ENCODE assay signal across 13 cellular contexts in the genomic region with DNA sequence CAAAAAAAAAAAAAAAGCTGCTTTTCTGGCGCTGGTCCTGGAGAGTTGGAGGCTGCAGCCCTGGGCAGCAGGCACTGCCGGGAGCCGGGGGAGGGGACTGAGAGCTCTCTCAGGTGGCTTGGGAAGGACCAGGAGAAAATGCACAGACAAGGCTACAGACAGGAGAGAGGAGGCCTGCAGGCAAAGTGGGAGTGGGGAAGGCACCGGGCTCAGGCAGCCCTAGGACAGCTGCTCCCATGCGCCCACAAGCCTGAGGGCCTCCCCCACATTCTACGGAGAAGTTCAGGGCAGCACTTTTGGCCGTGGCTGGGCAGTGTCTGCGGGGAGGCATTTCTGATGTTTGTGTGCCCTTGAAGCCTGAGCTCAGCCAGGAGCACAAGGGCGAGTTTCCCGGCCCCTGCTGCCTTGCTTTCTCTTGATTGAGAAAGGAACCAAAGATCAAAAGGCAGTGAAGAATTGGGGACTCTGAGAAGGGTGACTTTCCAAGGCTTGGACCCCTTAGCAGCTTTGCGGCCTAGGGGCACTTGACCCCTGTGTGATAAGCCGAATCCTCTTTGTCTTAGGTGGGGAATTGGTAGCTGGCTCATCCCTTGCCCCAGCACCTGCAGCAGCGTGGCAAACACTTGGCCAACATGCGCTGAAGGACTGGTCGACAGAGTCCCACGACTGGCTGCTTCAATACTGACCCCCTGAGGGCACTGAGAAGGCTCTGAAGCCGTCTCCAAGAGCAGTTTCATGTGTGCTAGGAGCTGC. TPM values are rescaled to one million over a fixed set of nuclear protein-coding genes. Genes with fewer than 3 reads are reported as not detected.
A peak's percentile ranks its signal among the peaks of the same experiment; 100 is the strongest.
DNase-seq lines count a peak whose midpoint lies in the region; ATAC-seq and TF ChIP-seq lines count a peak whose summit lies in the region.
"Had no signal": no experiment of that assay in that cellular context is flagged by ENCODE, and none has a peak within 500 bp of the region (broad histone marks: within the 10 kb centered on the region; RNA-seq: fewer than 3 reads in every experiment).

No MANE protein-coding gene starts in this region.

- ATAC-seq in lower lobe of right lung (peak in 1 of 2 donors; percentile 20), aorta (ENCODE audit: low FRiP score) (peak; percentile 6), GM19035 (IDR thresholded peaks at IDR 0.05; ENCODE audit: unreplicated experiment) (no peak)
- ATAC-seq: stimulated activated effector memory CD8-positive, alpha-beta T cell treated with anti-CD3 and anti-CD28 coated beads, Interleukin-12 subunit alpha, Interleukin-12 subunit beta, amount 100 ng/mL, for 72 hours had no signal

- DNase-seq in cardiac muscle cell (ENCODE audit: low read depth in 1 of 2, low spot score in 1 of 2) (peak; percentile 56 to 61), cardiac septum (ENCODE audit: low spot score) (no peak), endodermal cell (no peak), lower lobe of right lung (peak; percentile 24), aorta (no peak), COR-L47 (lab: John Stamatoyannopoulos, UW) (no peak), Karpas-422 (no peak)
- DNase-seq: activated CD4-positive, alpha-beta T cell treated with anti-CD3 and anti-CD28 coated beads for 1 hour; central memory CD4-positive, alpha-beta T cell; NCI-H146; stimulated activated CD4-positive, alpha-beta T cell treated with anti-CD3 and anti-CD28 coated beads, Interleukin-2, amount 100 ng/mL, for 24 hours had no signal

- H3K79me2 ChIP-seq in Karpas-422 (ENCODE audit: low read length), result no peaks in the 10 kb centered on the region

- peaks cover 2% of the 10 kb centered on the region for H3K36me3 Mint-ChIP-seq in endodermal cell (ENCODE audit: low read depth)
- H3K36me3 Mint-ChIP-seq: stimulated activated effector memory CD8-positive, alpha-beta T cell treated with anti-CD3 and anti-CD28 coated beads, Interleukin-12 subunit alpha, Interleukin-12 subunit beta, amount 100 ng/mL, for 72 hours had no signal

- H3K9me3 Mint-ChIP-seq in endodermal cell, result no peaks in the 10 kb centered on the region
- H3K9me3 Mint-ChIP-seq: stimulated activated effector memory CD8-positive, alpha-beta T cell treated with anti-CD3 and anti-CD28 coated beads, Interleukin-12 subunit alpha, Interleukin-12 subunit beta, amount 100 ng/mL, for 72 hours had no signal

- H3K9me2 ChIP-seq in Karpas-422 (replicated peaks; ENCODE audit: insufficient read depth, low read length), result no peaks in the 10 kb centered on the region

- 65 to 75% methylated on average over 11 to 17 of the region's 17 CpGs for WGBS in endodermal cell (ENCODE audit: insufficient coverage in 1 of 2, insufficient read length in 1 of 2), 2 experiments
- 38 to 39% methylated on average over 16 to 17 of the region's 17 CpGs for WGBS in aorta, 2 donors

- no peaks in the 10 kb centered on the region for H3K27me3 Mint-ChIP-seq in endodermal cell (ENCODE audit: insufficient read depth)

- H3K27ac Mint-ChIP-seq in endodermal cell, result peak overlapping the region; percentile 46
- H3K27ac Mint-ChIP-seq: stimulated activated effector memory CD8-positive, alpha-beta T cell treated with anti-CD3 and anti-CD28 coated beads, Interleukin-12 subunit alpha, Interleukin-12 subunit beta, amount 100 ng/mL, for 72 hours had no signal

- H3K4me1 Mint-ChIP-seq in endodermal cell, result peaks cover 20% of the 10 kb centered on the region
- H3K4me1 Mint-ChIP-seq: stimulated activated effector memory CD8-positive, alpha-beta T cell treated with anti-CD3 and anti-CD28 coated beads, Interleukin-12 subunit alpha, Interleukin-12 subunit beta, amount 100 ng/mL, for 72 hours had no signal

- 0 out of 2 replicates have a peak, but pooled peaks cover 4% of the 10 kb centered on the region for H4K20me1 ChIP-seq in Karpas-422 (ENCODE audit: insufficient read depth, low read depth, low read length)

- H3K4me3 ChIP-seq in cardiac muscle cell, result no peak overlapping the region
- H3K4me3 ChIP-seq in endodermal cell (ENCODE audit: low read length), result no peak overlapping the region
- H3K4me3 ChIP-seq in lower lobe of right lung, result no peak overlapping the region
- no peak overlapping the region for H3K4me3 ChIP-seq in aorta (ENCODE audit: low read length in 2 of 2)
- no peak overlapping the region for H3K4me3 ChIP-seq in Karpas-422 (ENCODE audit: low read length)

- TF ChIP-seq CTCF in cardiac muscle cell (IDR thresholded peaks at IDR 0.05; ENCODE audit: low read depth, low read length) (no peak), endodermal cell (conservative IDR thresholded peaks at IDR 0.05) (no peak), lower lobe of right lung (IDR thresholded peaks at IDR 0.05) (no peak)

- H3K36me3 ChIP-seq in cardiac muscle cell, result no peaks in the 10 kb centered on the region
- no peaks in the 10 kb centered on the region for H3K36me3 ChIP-seq in endodermal cell (ENCODE audit: control insufficient read depth, insufficient read depth, low read length)
- peaks cover 26% of the 10 kb centered on the region for H3K36me3 ChIP-seq in lower lobe of right lung
- no peaks in the 10 kb centered on the region for H3K36me3 ChIP-seq in aorta (ENCODE audit: control insufficient read depth in 1 of 2, insufficient read depth in 2 of 2, low read length in 1 of 2)
- no peaks in the 10 kb centered on the region for H3K36me3 ChIP-seq in Karpas-422 (ENCODE audit: insufficient read depth, low read length)

- no peak overlapping the region for H3K4me2 ChIP-seq in Karpas-422 (ENCODE audit: low read depth, low read length, poor library complexity, severe bottlenecking)

- no peaks in the 10 kb centered on the region for H3K9me3 ChIP-seq in cardiac muscle cell (ENCODE audit: low read depth)
- no peaks in the 10 kb centered on the region for H3K9me3 ChIP-seq in endodermal cell (ENCODE audit: control insufficient read depth, low read length)
- H3K9me3 ChIP-seq in lower lobe of right lung, result no peaks in the 10 kb centered on the region
- H3K9me3 ChIP-seq in aorta (ENCODE audit: control insufficient read depth, low read length), result no peaks in the 10 kb centered on the region
- H3K9me3 ChIP-seq in Karpas-422 (ENCODE audit: low read length), result no peaks in the 10 kb centered on the region

- H3K27ac ChIP-seq in cardiac muscle cell (peak overlapping the region; percentile 36), endodermal cell (ENCODE audit: low read depth, low read length) (no peak overlapping the region), lower lobe of right lung (no peak overlapping the region), aorta (ENCODE audit: low read depth in 1 of 2, low read length in 2 of 2) (no peak overlapping the region), Karpas-422 (ENCODE audit: low read length) (no peak overlapping the region)

- no peak overlapping the region for H3K4me3 Mint-ChIP-seq in endodermal cell
- H3K4me3 Mint-ChIP-seq: stimulated activated effector memory CD8-positive, alpha-beta T cell treated with anti-CD3 and anti-CD28 coated beads, Interleukin-12 subunit alpha, Interleukin-12 subunit beta, amount 100 ng/mL, for 72 hours had no signal

- intact Hi-C loops in cardiac septum (cut with DNase I), result loop anchor here (5.0 kb wide), 1 partner anchor 120 kb away; no protein-coding TSS in a partner anchor
- intact Hi-C loops in lower lobe of right lung (cut with DNase I), result no loop called here
- intact Hi-C loops in aorta (cut with DNase I), result no loop called here

- peaks cover 12% of the 10 kb centered on the region for H3K4me1 ChIP-seq in cardiac muscle cell (ENCODE audit: low read depth)
- H3K4me1 ChIP-seq in endodermal cell (ENCODE audit: control insufficient read depth, insufficient read depth, low read length), result peaks cover 5% of the 10 kb centered on the region
- no peaks in the 10 kb centered on the region for H3K4me1 ChIP-seq in lower lobe of right lung
- no peaks in the 10 kb centered on the region for H3K4me1 ChIP-seq in aorta (ENCODE audit: control insufficient read depth in 1 of 2, insufficient read depth in 2 of 2, low read length in 2 of 2)
- no peaks in the 10 kb centered on the region for H3K4me1 ChIP-seq in Karpas-422 (ENCODE audit: low read length)

- H3K9ac ChIP-seq in endodermal cell (ENCODE audit: extremely low read depth, low read length, poor library complexity, severe bottlenecking) (no peak overlapping the region), Karpas-422 (ENCODE audit: low read length) (no peak overlapping the region)

- no peaks in the 10 kb centered on the region for H3K27me3 ChIP-seq in cardiac muscle cell
- no peaks in the 10 kb centered on the region for H3K27me3 ChIP-seq in endodermal cell (ENCODE audit: control insufficient read depth, insufficient read depth, low read length, poor library complexity, severe bottlenecking)
- no peaks in the 10 kb centered on the region for H3K27me3 ChIP-seq in lower lobe of right lung (ENCODE audit: low read depth)
- H3K27me3 ChIP-seq in aorta (ENCODE audit: control insufficient read depth in 1 of 2, insufficient read depth in 2 of 2, low read length in 1 of 2), result no peaks in the 10 kb centered on the region
- no peaks in the 10 kb centered on the region for H3K27me3 ChIP-seq in Karpas-422 (ENCODE audit: low read length)

- no peak overlapping the region for H2AFZ ChIP-seq in Karpas-422 (ENCODE audit: low read length)

RNA-seq across cellular contexts. Expression of gene PPM1F, which starts 35.3 kb away (rescaled TPM):
- 44.0 and 49.8 TPM in 2 replicates for total RNA-seq in cardiac muscle cell
- polyA plus RNA-seq in cardiac muscle cell, result 24.4 and 26.1 TPM in 2 replicates
- 20.5 TPM for total RNA-seq in cardiac septum
- total RNA-seq in endodermal cell, result 10 to 100 TPM; 37.6 to 49.2 TPM
- 20.3 TPM for polyA plus RNA-seq in endodermal cell (2013, experiment 1 of 2)
- polyA plus RNA-seq in endodermal cell (2013, experiment 2 of 2), result 18.3 TPM
- 51.0 TPM for total RNA-seq in lower lobe of right lung
- total RNA-seq in aorta, result 10 to 100 TPM; 50.3 to 65.1 TPM
- 10 to 100 TPM in 1 of 2 donors, 1 to 10 TPM in 1; 5.9 to 13.8 TPM for polyA plus RNA-seq in aorta
- 21.1 and 47.8 TPM in 2 replicates for total RNA-seq in Karpas-422 (2014; rRNA removed; shearing (Covaris generic); ENCODE audit: low replicate concordance)

RNA-seq across cellular contexts. Expression of gene MAPK1, which starts 49.9 kb away (rescaled TPM):
- total RNA-seq in cardiac muscle cell (32.7 and 73.2 TPM in 2 replicates), cardiac septum (124 TPM), endodermal cell (10 to 100 TPM; 76.8 to 78.6 TPM), lower lobe of right lung (146 TPM), aorta (100 to 1,000 TPM; 137 to 159 TPM)
- polyA plus RNA-seq in cardiac muscle cell (72.1 and 92.5 TPM in 2 replicates), aorta (10 to 100 TPM; 13.6 to 16.5 TPM)
- 91.0 TPM for polyA plus RNA-seq in endodermal cell (2013, experiment 1 of 2)
- polyA plus RNA-seq in endodermal cell (2013, experiment 2 of 2), result 84.0 TPM
- 38.9 and 53.6 TPM in 2 replicates for total RNA-seq in Karpas-422 (2014; rRNA removed; shearing (Covaris generic); ENCODE audit: low replicate concordance)

Comparison
In these comparisons a context has a peak if more than half of its experiments do, and no peak if none do; other contexts are left out.
1. DNase-seq: peak in cardiac muscle cell (2 of 2) and lower lobe of right lung (single experiment); none in cardiac septum (single experiment), endodermal cell (single experiment), aorta (0 of 2), COR-L47 (single experiment) and Karpas-422 (single experiment).